38 cellular contexts compared by ENCODE assay signal in genomic region chr22:48616656-48617055, GRCh38.
"Had no signal": no experiment of that assay in that cellular context is flagged by ENCODE, and none has a peak within 500 bp of the region (broad histone marks: within the 10 kb centered on the region; RNA-seq: fewer than 3 reads in every experiment).

No MANE protein-coding gene starts in this region.

- H3K36me3 ChIP-seq: adrenal gland, ascending aorta, brain microvascular endothelial cell, breast epithelium, cardiac muscle cell had no signal

- H3K4me3 ChIP-seq: adrenal gland, ascending aorta, body of pancreas, breast epithelium, cardiac muscle cell had no signal

- H3K4me3 Mint-ChIP-seq: activated naive CD4-positive, alpha-beta T cell treated with anti-CD3 and anti-CD28 coated beads for 36 hours; activated naive CD4-positive, alpha-beta T cell treated with anti-CD3 and anti-CD28 coated beads, Interleukin-2, amount 10 ng/mL, durations not matched to agents 7 days and 5 days; activated naive CD4-positive, alpha-beta T cell treated with anti-CD3 and anti-CD28 coated beads, Interleukin-2, amount 50 U/mL, for 24 hours; activated naive CD8-positive, alpha-beta T cell; activated naive CD8-positive, alpha-beta T cell treated with anti-CD3 and anti-CD28 coated beads for 36 hours; activated naive CD8-positive, alpha-beta T cell treated with anti-CD3 and anti-CD28 coated beads, Interleukin-2, amount 10 ng/mL, durations not matched to agents 7 days and 5 days; activated naive CD8-positive, alpha-beta T cell treated with anti-CD3 and anti-CD28 coated beads, Interleukin-2, amount 50 U/mL, for 24 hours; activated T-cell treated with anti-CD3 and anti-CD28 coated beads, Interleukin-2, amount 50 U/mL, for 24 hours; activated T-cell treated with anti-CD3 and anti-CD28 coated beads, Interleukin-2, amount 50 U/mL, for 4 hours; activated T-cell treated with anti-CD3 and anti-CD28 coated beads, Interleukin-2, amount 50 U/mL, for 72 hours; activated T-helper 1 cell treated with anti-CD3 and anti-CD28 coated beads, Interleukin-12 subunit alpha, Interleukin-12 subunit beta, Interleukin-2, Interleukin-4 antibody, amounts not matched to agents 30 ng/mL and 10 ng/mL and 1 ng/mL, durations not matched to agents 14 hours and 24 hours and 36 hours; activated T-helper 17 cell treated with anti-CD3 and anti-CD28 coated beads, Interleukin-2, amount 50 U/mL, for 72 hours; brain; central memory CD8-positive, alpha-beta T cell had no signal

- H3K27ac ChIP-seq: adrenal gland, ascending aorta, body of pancreas, brain microvascular endothelial cell, breast epithelium, cardiac muscle cell had no signal

- H3K9me3 Mint-ChIP-seq: activated naive CD4-positive, alpha-beta T cell treated with anti-CD3 and anti-CD28 coated beads for 36 hours; activated naive CD4-positive, alpha-beta T cell treated with anti-CD3 and anti-CD28 coated beads, Interleukin-2, amount 10 ng/mL, durations not matched to agents 7 days and 5 days; activated naive CD4-positive, alpha-beta T cell treated with anti-CD3 and anti-CD28 coated beads, Interleukin-2, amount 50 U/mL, for 24 hours; activated naive CD8-positive, alpha-beta T cell treated with anti-CD3 and anti-CD28 coated beads for 36 hours; activated naive CD8-positive, alpha-beta T cell treated with anti-CD3 and anti-CD28 coated beads, Interleukin-2, amount 10 ng/mL, durations not matched to agents 7 days and 5 days; activated naive CD8-positive, alpha-beta T cell treated with anti-CD3 and anti-CD28 coated beads, Interleukin-2, amount 50 U/mL, for 24 hours; activated T-cell treated with anti-CD3 and anti-CD28 coated beads, Interleukin-2, amount 50 U/mL, for 24 hours; activated T-cell treated with anti-CD3 and anti-CD28 coated beads, Interleukin-2, amount 50 U/mL, for 4 hours; activated T-cell treated with anti-CD3 and anti-CD28 coated beads, Interleukin-2, amount 50 U/mL, for 72 hours; activated T-helper 1 cell treated with anti-CD3 and anti-CD28 coated beads, Interleukin-12 subunit alpha, Interleukin-12 subunit beta, Interleukin-2, Interleukin-4 antibody, amounts not matched to agents 30 ng/mL and 10 ng/mL and 1 ng/mL, durations not matched to agents 14 hours and 24 hours and 36 hours; activated T-helper 17 cell treated with anti-CD3 and anti-CD28 coated beads, Interleukin-2, amount 50 U/mL, for 72 hours; activated T-helper 2 cell treated with anti-CD3 and anti-CD28 coated beads, Interferon-gamma antibody, Interleukin-2, Interleukin-4, amounts not matched to agents 10 μg/mL and 5 μg/mL and 100 μg/mL, durations not matched to agents 14 hours and 24 hours and 36 hours; brain; central memory CD8-positive, alpha-beta T cell had no signal

- H3K4me1 Mint-ChIP-seq: activated naive CD4-positive, alpha-beta T cell treated with anti-CD3 and anti-CD28 coated beads, Interleukin-2, amount 10 ng/mL, durations not matched to agents 7 days and 5 days; activated naive CD4-positive, alpha-beta T cell treated with anti-CD3 and anti-CD28 coated beads, Interleukin-2, amount 50 U/mL, for 24 hours; activated naive CD8-positive, alpha-beta T cell treated with anti-CD3 and anti-CD28 coated beads for 36 hours; activated naive CD8-positive, alpha-beta T cell treated with anti-CD3 and anti-CD28 coated beads, Interleukin-2, amount 10 ng/mL, durations not matched to agents 7 days and 5 days; activated naive CD8-positive, alpha-beta T cell treated with anti-CD3 and anti-CD28 coated beads, Interleukin-2, amount 50 U/mL, for 24 hours; activated T-helper 17 cell treated with anti-CD3 and anti-CD28 coated beads, Interleukin-2, amount 50 U/mL, for 72 hours; central memory CD8-positive, alpha-beta T cell had no signal

- ATAC-seq: activated naive CD4-positive, alpha-beta T cell treated with anti-CD3 and anti-CD28 coated beads, Interleukin-2, amount 50 U/mL, for 72 hours; activated naive CD8-positive, alpha-beta T cell treated with anti-CD3 and anti-CD28 coated beads, Interleukin-2, amount 50 U/mL, for 24 hours; activated T-cell treated with anti-CD3 and anti-CD28 coated beads, Interleukin-2, amount 50 U/mL, for 4 hours; activated T-cell treated with anti-CD3 and anti-CD28 coated beads, Interleukin-2, amount 50 U/mL, for 72 hours; activated T-helper 17 cell treated with anti-CD3 and anti-CD28 coated beads, Interleukin-2, amount 50 U/mL, for 72 hours; body of pancreas had no signal

- H3K9me3 ChIP-seq: adrenal gland, ascending aorta, body of pancreas had no signal

- H3K27me3 ChIP-seq: adrenal gland, ascending aorta, body of pancreas, brain microvascular endothelial cell, breast epithelium, cardiac muscle cell had no signal

- H3K27me3 Mint-ChIP-seq: activated naive CD4-positive, alpha-beta T cell treated with anti-CD3 and anti-CD28 coated beads, Interleukin-2, amount 10 ng/mL, durations not matched to agents 7 days and 5 days; activated naive CD4-positive, alpha-beta T cell treated with anti-CD3 and anti-CD28 coated beads, Interleukin-2, amount 50 U/mL, for 24 hours; activated naive CD8-positive, alpha-beta T cell; activated naive CD8-positive, alpha-beta T cell treated with anti-CD3 and anti-CD28 coated beads for 36 hours; activated naive CD8-positive, alpha-beta T cell treated with anti-CD3 and anti-CD28 coated beads, Interleukin-2, amount 10 ng/mL, durations not matched to agents 7 days and 5 days; activated naive CD8-positive, alpha-beta T cell treated with anti-CD3 and anti-CD28 coated beads, Interleukin-2, amount 50 U/mL, for 24 hours; activated T-cell treated with anti-CD3 and anti-CD28 coated beads, Interleukin-2, amount 50 U/mL, for 24 hours; activated T-helper 17 cell treated with anti-CD3 and anti-CD28 coated beads, Interleukin-2, amount 50 U/mL, for 72 hours; brain; central memory CD8-positive, alpha-beta T cell had no signal

- H3K4me1 ChIP-seq: adrenal gland, ascending aorta, body of pancreas, breast epithelium had no signal

- H3K36me3 Mint-ChIP-seq: activated naive CD4-positive, alpha-beta T cell treated with anti-CD3 and anti-CD28 coated beads, Interleukin-2, amount 10 ng/mL, durations not matched to agents 7 days and 5 days; activated naive CD4-positive, alpha-beta T cell treated with anti-CD3 and anti-CD28 coated beads, Interleukin-2, amount 50 U/mL, for 24 hours; activated naive CD4-positive, alpha-beta T cell treated with anti-CD3 and anti-CD28 coated beads, Interleukin-2, amount 50 U/mL, for 72 hours; activated naive CD8-positive, alpha-beta T cell; activated naive CD8-positive, alpha-beta T cell treated with anti-CD3 and anti-CD28 coated beads for 36 hours; activated naive CD8-positive, alpha-beta T cell treated with anti-CD3 and anti-CD28 coated beads, Interleukin-2, amount 10 ng/mL, durations not matched to agents 7 days and 5 days had no signal

- H3K27ac Mint-ChIP-seq: activated naive CD4-positive, alpha-beta T cell treated with anti-CD3 and anti-CD28 coated beads for 36 hours; activated naive CD4-positive, alpha-beta T cell treated with anti-CD3 and anti-CD28 coated beads, Interleukin-2, amount 10 ng/mL, durations not matched to agents 7 days and 5 days; activated naive CD4-positive, alpha-beta T cell treated with anti-CD3 and anti-CD28 coated beads, Interleukin-2, amount 50 U/mL, for 24 hours; activated naive CD4-positive, alpha-beta T cell treated with anti-CD3 and anti-CD28 coated beads, Interleukin-2, amount 50 U/mL, for 72 hours; activated naive CD8-positive, alpha-beta T cell; activated naive CD8-positive, alpha-beta T cell treated with anti-CD3 and anti-CD28 coated beads for 36 hours; activated naive CD8-positive, alpha-beta T cell treated with anti-CD3 and anti-CD28 coated beads, Interleukin-2, amount 10 ng/mL, durations not matched to agents 7 days and 5 days; activated naive CD8-positive, alpha-beta T cell treated with anti-CD3 and anti-CD28 coated beads, Interleukin-2, amount 50 U/mL, for 24 hours; activated T-cell treated with anti-CD3 and anti-CD28 coated beads, Interleukin-2, amount 50 U/mL, for 24 hours; activated T-cell treated with anti-CD3 and anti-CD28 coated beads, Interleukin-2, amount 50 U/mL, for 72 hours; activated T-helper 1 cell treated with anti-CD3 and anti-CD28 coated beads, Interleukin-12 subunit alpha, Interleukin-12 subunit beta, Interleukin-2, Interleukin-4 antibody, amounts not matched to agents 30 ng/mL and 10 ng/mL and 1 ng/mL, durations not matched to agents 14 hours and 24 hours and 36 hours; activated T-helper 17 cell treated with anti-CD3 and anti-CD28 coated beads, Interleukin-2, amount 50 U/mL, for 72 hours; activated T-helper 2 cell treated with anti-CD3 and anti-CD28 coated beads, Interferon-gamma antibody, Interleukin-2, Interleukin-4, amounts not matched to agents 10 μg/mL and 5 μg/mL and 100 μg/mL, durations not matched to agents 14 hours and 24 hours and 36 hours had no signal

- DNase-seq: activated effector memory CD4-positive, alpha-beta T cell treated with anti-CD3 and anti-CD28 coated beads, Interleukin-2, amount 50 U/mL, for 16 hours; activated effector memory CD4-positive, alpha-beta T cell treated with Interleukin-2 at 50 U/mL for 16 hours; activated gamma-delta T cell; activated gamma-delta T cell treated with Interleukin-2 at 50 U/mL for 16 hours; activated naive CD4-positive, alpha-beta T cell; activated naive CD4-positive, alpha-beta T cell treated with anti-CD3 and anti-CD28 coated beads for 36 hours; activated naive CD4-positive, alpha-beta T cell treated with anti-CD3 and anti-CD28 coated beads, Interleukin-2, amount 10 ng/mL, durations not matched to agents 7 days and 5 days; activated naive CD4-positive, alpha-beta T cell treated with anti-CD3 and anti-CD28 coated beads, Interleukin-2, amount 50 U/mL, for 16 hours; activated naive CD4-positive, alpha-beta T cell treated with Interleukin-2 at 50 U/mL for 16 hours; activated naive CD8-positive, alpha-beta T cell treated with anti-CD3 and anti-CD28 coated beads for 36 hours; activated naive CD8-positive, alpha-beta T cell treated with anti-CD3 and anti-CD28 coated beads, Interleukin-2, amount 10 ng/mL, durations not matched to agents 7 days and 5 days; activated naive CD8-positive, alpha-beta T cell treated with anti-CD3 and anti-CD28 coated beads, Interleukin-2, amount 50 U/mL, for 24 hours; activated T-cell treated with anti-CD3 and anti-CD28 coated beads, Interleukin-2, amount 50 U/mL, for 1 hour; activated T-cell treated with anti-CD3 and anti-CD28 coated beads, Interleukin-2, amount 50 U/mL, for 24 hours; activated T-cell treated with anti-CD3 and anti-CD28 coated beads, Interleukin-2, amount 50 U/mL, for 4 hours; activated T-cell treated with anti-CD3 and anti-CD28 coated beads, Interleukin-2, amount 50 U/mL, for 48 hours; activated T-cell treated with anti-CD3 and anti-CD28 coated beads, Interleukin-2, amount 50 U/mL, for 72 hours; adrenal gland; amniotic stem cell; amygdala; anterior cingulate cortex; aorta; body of pancreas; brain microvascular endothelial cell; caudate nucleus; central memory CD4-positive, alpha-beta T cell; cerebellar nuclear complex had no signal
